ENCODE assay signal across 3 cellular contexts in genomic region chr10:7104379-7104778, GRCh38.
DNase-seq lines count a peak whose midpoint lies in the region; ATAC-seq, FAIRE-seq and TF ChIP-seq lines count a peak whose summit lies in the region.
"Not testable (repeated sequence)": the region's sequence is repeated elsewhere in the genome, so short reads cannot be mapped to it uniquely, and the experiment has no call there.

No MANE protein-coding gene starts in this region.

- H4K20me1 ChIP-seq in K562 (replicated peaks; ENCODE audit: control insufficient read depth, insufficient read depth, low read length): not testable (repeated sequence)

- not testable (repeated sequence) for TF ChIP-seq CTCF in HEK293 (tag by site-specific recombination; IDR thresholded peaks at IDR 0.05); K562 (IDR thresholded peaks at IDR 0.05 in 2 of 3, conservative IDR thresholded peaks at IDR 0.05 in 1 of 3; ENCODE audit: insufficient read depth in 2 of 3, low read depth in 1 of 3, low read length in 3 of 3)

- not testable (repeated sequence) for H2AFZ ChIP-seq in K562 (ENCODE audit: low read depth, low read length)

- CTCF ChIA-PET in HEK293 (lab: Yijun Ruan, JAX): interaction anchor here (0.7 kb wide), 1 partner anchor 17 kb away, joined by 4 read pairs; no protein-coding TSS in a partner anchor
- CTCF ChIA-PET in K562 (lab: Yijun Ruan, JAX; ENCODE audit: low intra/inter-chr PET ratio): not testable (repeated sequence)

- not testable (repeated sequence) for ATAC-seq in SK-N-SH treated with all-trans-retinoic acid at 6 μM for 48 hours, K562

- not testable (repeated sequence) for H3K4me1 ChIP-seq in HEK293 (ENCODE audit: control insufficient read depth, insufficient read depth, low read length); K562 (replicated peaks in 1 of 2; ENCODE audit: control insufficient read depth in 2 of 2, insufficient read depth in 2 of 2, low read length in 2 of 2)

- not testable (repeated sequence) for H3K36me3 ChIP-seq in HEK293 (ENCODE audit: control insufficient read depth in 2 of 2, insufficient read depth in 1 of 2, low read length in 2 of 2); K562 (ENCODE audit: control insufficient read depth, insufficient read depth, low read length)

- not testable (repeated sequence) for H3K9me3 ChIP-seq in HEK293 (ENCODE audit: control insufficient read depth, insufficient read depth, low read depth, low read length); K562 (replicated peaks; ENCODE audit: control insufficient read depth, insufficient read depth, low read depth, low read length)

- H3K4me3 ChIP-seq in HEK293 (ENCODE audit: low read depth, low read length); K562: not testable (repeated sequence)

- TF ChIP-seq POLR2A in K562 (conservative IDR thresholded peaks at IDR 0.05): not testable (repeated sequence)

- not testable (repeated sequence) for DNase-seq in K562 (ENCODE audit: extremely low read depth in 1 of 4, low spot score in 3 of 4)

- H3K4me2 ChIP-seq in K562 (ENCODE audit: insufficient read depth, low read length): not testable (repeated sequence)

- H3K9ac ChIP-seq in K562 (ENCODE audit: insufficient read depth in 1 of 2, low read depth in 2 of 2, low read length in 2 of 2): not testable (repeated sequence)

- POLR2A ChIA-PET in HEK293 (lab: Yijun Ruan, JAX): not testable (repeated sequence)
- POLR2A ChIA-PET in K562 (lab: Yijun Ruan, JAX): interaction anchor here (0.7 kb wide), 1 partner anchor 13 kb away, joined by 3 read pairs; no protein-coding TSS in a partner anchor

- BruUV-seq in K562 (replicated peaks; lab: Mats Ljungman, UMichigan): not testable (repeated sequence)

- in situ Hi-C loops in K562 (cut with MboI): not testable (repeated sequence)

- intact Hi-C loops in K562 (cut with micrococcal nuclease): not testable (repeated sequence)

- not testable (repeated sequence) for FAIRE-seq in K562 (lab: Jason Lieb, UNC)

- H3K27me3 ChIP-seq in K562 (ENCODE audit: control insufficient read depth in 2 of 2, insufficient read depth in 2 of 2, low read length in 2 of 2): not testable (repeated sequence)

- TF ChIP-seq EP300 in K562 (IDR thresholded peaks at IDR 0.05; ENCODE audit: low read length): not testable (repeated sequence)

- H3K79me2 ChIP-seq in K562 (ENCODE audit: control insufficient read depth, insufficient read depth, low read length): not testable (repeated sequence)

- WGBS in K562 (ENCODE audit: insufficient coverage, low coverage, missing lambda C conversion rate): 50% methylated on average over 1 of the region's 1 CpG

- not testable (repeated sequence) for H3K27ac ChIP-seq in HEK293 (ENCODE audit: extremely low read depth, low read depth, low read length); K562 (ENCODE audit: extremely low read depth, low read depth, low read length)

- TF ChIP-seq RAD21 in K562 (CRISPR knock-in tag; conservative IDR thresholded peaks at IDR 0.05 in 1 of 2, IDR thresholded peaks at IDR 0.05 in 1 of 2): not testable (repeated sequence)

- not testable (repeated sequence) for H3K9me1 ChIP-seq in K562 (ENCODE audit: control insufficient read depth, insufficient read depth, low read length)

TF ChIP-seq in HEK293, 187 proteins besides CTCF, POLR2A, EP300 and RAD21:
- peak; percentile 73 for TF ChIP-seq ZNF146 (tag by site-specific recombination; IDR thresholded peaks at IDR 0.05)

TF ChIP-seq in SK-N-SH treated with all-trans-retinoic acid at 6 μM for 48 hours, 23 proteins besides CTCF, POLR2A, EP300 and RAD21:
- TF ChIP-seq ZNF8 (CRISPR knock-in tag; IDR thresholded peaks at IDR 0.05): peak; percentile 18; the same call in 1 of the 2 replicates

TF ChIP-seq in K562, 482 proteins besides CTCF, POLR2A, EP300 and RAD21:
- TF ChIP-seq BCOR (IDR thresholded peaks at IDR 0.05) (0 out of 2 replicates have a peak, but pooled peaks have one; percentile 42), KDM1A (IDR thresholded peaks at IDR 0.05) (0 out of 4 replicates have a peak, but pooled peaks of 1 of the 2 experiments have one; percentile 8), ZNF146 (CRISPR knock-in tag; IDR thresholded peaks at IDR 0.05; ENCODE audit: unreplicated experiment) (peak; percentile 68)
